In the genomic region with DNA sequence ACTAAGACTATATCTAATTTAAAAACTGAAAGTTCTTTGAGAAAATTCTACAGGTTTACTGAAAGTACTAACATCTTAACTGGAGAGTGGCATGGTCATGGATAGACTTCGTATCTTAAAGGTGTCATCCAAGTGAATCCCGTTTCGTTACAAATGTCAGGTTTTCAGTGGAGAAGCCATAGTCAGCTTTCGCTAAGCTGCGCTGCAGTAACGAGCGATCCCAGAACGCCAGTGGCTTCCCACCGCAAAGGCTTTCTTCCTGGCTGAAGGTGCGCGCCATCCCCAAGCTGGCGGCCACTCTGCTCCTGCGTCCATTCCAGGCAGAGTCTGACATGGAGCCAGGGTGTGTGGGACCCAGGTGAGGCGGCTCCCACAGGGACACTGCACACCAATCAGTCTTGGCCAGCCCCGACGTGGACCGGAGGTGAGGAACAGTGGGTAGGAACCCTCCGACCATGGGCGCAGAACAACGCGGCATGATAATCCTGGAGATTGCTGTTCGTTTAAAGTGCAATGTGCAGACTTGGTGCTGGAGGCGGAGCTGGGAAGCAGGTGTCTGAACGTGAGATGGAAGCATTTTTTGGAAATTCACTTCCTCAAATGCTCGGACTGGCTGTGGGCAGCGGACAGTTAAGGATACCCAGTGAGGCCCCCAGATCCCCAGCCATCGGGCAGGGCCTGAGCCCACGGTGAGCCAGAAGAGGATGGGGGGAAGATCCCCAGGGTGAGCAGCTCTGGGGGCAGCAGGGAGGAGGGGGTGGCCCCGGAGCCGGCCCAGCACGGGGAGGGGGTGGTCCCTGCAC, we compare ENCODE assay signal across 25 cellular contexts. TPM values are rescaled to one million over a fixed set of nuclear protein-coding genes. Genes with fewer than 3 reads are reported as not detected.
A peak's percentile ranks its signal among the peaks of the same experiment; 100 is the strongest.
DNase-seq lines count a peak whose midpoint lies in the region; ATAC-seq and TF ChIP-seq lines count a peak whose summit lies in the region.
"Had no signal": no experiment of that assay in that cellular context is flagged by ENCODE, and none has a peak within 500 bp of the region (broad histone marks: within the 10 kb centered on the region; RNA-seq: fewer than 3 reads in every experiment).

No MANE protein-coding gene starts in this region.

- H3K36me3 ChIP-seq in RWPE2 (ENCODE audit: low read depth) (no peaks in the 10 kb centered on the region), right lobe of liver (no peaks in the 10 kb centered on the region)
- H3K36me3 ChIP-seq: BLaER1 treated with 17β-estradiol and CSF1 and Interleukin-3, amounts not matched to agents 10 nM and 100 nM; HAP-1 had no signal

- H3K4me3 Mint-ChIP-seq in CD14-positive monocyte, result no peak overlapping the region
- H3K4me3 Mint-ChIP-seq: CD8-positive, alpha-beta memory T cell had no signal

- peaks cover 4 to 21% (median 18%) of the 10 kb centered on the region in 7 donors for H3K9me3 Mint-ChIP-seq in CD14-positive monocyte

- ATAC-seq in RWPE2 (ENCODE audit: low read depth) (no peak), right lobe of liver (no peak), sciatic nerve (no peak), GM19035 (IDR thresholded peaks at IDR 0.05; ENCODE audit: unreplicated experiment) (no peak), GM21825 (IDR thresholded peaks at IDR 0.05; ENCODE audit: unreplicated experiment) (no peak)
- ATAC-seq: PC-3 had no signal

- H3K36me3 Mint-ChIP-seq in CD14-positive monocyte, result no peaks in the 10 kb centered on the region

- DNase-seq in CD14-positive monocyte (ENCODE audit: low spot score) (peak; percentile 27), RWPE2 (ENCODE audit: low spot score) (peak; percentile 43), right lobe of liver (peak in 2 of 3 donors; percentile 33 to 45), sciatic nerve (ENCODE audit: low spot score) (peak; percentile 34), 8988T (no peak)
- DNase-seq in stimulated activated naive CD4-positive, alpha-beta T cell treated with Interleukin-2 at 50 U/mL for 16 hours (lab: John Stamatoyannopoulos, UW), result no peak
- DNase-seq: DMS79, IMR-90, Karpas-422, NCI-H1092, NCI-H1436 treated with DMSO at 0.1 percent for 48 hours, NCI-H2029, NCI-H345, NCI-H524 treated with DMSO at 0.1 percent for 48 hours, PC-3 had no signal

- TF ChIP-seq POLR2A in right lobe of liver (IDR thresholded peaks at IDR 0.05), result no peak

- no peak overlapping the region for H3K27ac ChIP-seq in RWPE2 (ENCODE audit: poor library complexity, severe bottlenecking)
- H3K27ac ChIP-seq in right lobe of liver, result no peak overlapping the region
- H3K27ac ChIP-seq: BLaER1 treated with 17β-estradiol and CSF1 and Interleukin-3, amounts not matched to agents 10 nM and 100 nM; HL-60; RWPE1 had no signal

- H3K27ac Mint-ChIP-seq in CD14-positive monocyte, result no peak overlapping the region
- H3K27ac Mint-ChIP-seq: CD8-positive, alpha-beta memory T cell had no signal

- H3K4me1 Mint-ChIP-seq in CD14-positive monocyte, result no peaks in the 10 kb centered on the region
- H3K4me1 Mint-ChIP-seq: CD8-positive, alpha-beta memory T cell had no signal

- H3K27me3 ChIP-seq in RWPE2 (ENCODE audit: insufficient read depth, poor library complexity, severe bottlenecking) (no peaks in the 10 kb centered on the region), right lobe of liver (no peaks in the 10 kb centered on the region)

- H3K4me1 ChIP-seq in RWPE2 (ENCODE audit: insufficient read depth, poor library complexity, severe bottlenecking) (no peaks in the 10 kb centered on the region), right lobe of liver (no peaks in the 10 kb centered on the region)
- H3K4me1 ChIP-seq: BLaER1 treated with 17β-estradiol and CSF1 and Interleukin-3, amounts not matched to agents 10 nM and 100 nM; HAP-1 had no signal

- TF ChIP-seq CTCF in CD14-positive monocyte (IDR thresholded peaks at IDR 0.05) (no peak), RWPE2 (IDR thresholded peaks at IDR 0.05; ENCODE audit: poor library complexity, severe bottlenecking) (no peak), right lobe of liver (IDR thresholded peaks at IDR 0.05) (no peak)

- intact Hi-C loops in CD14-positive monocyte (cut with micrococcal nuclease), result loop anchor here in 1 of 2 donors (10.0 kb wide), 1 partner anchor 65 kb away; no protein-coding TSS in a partner anchor
- intact Hi-C loops in right lobe of liver (cut with DNase I), result no loop called here
- intact Hi-C loops in sciatic nerve (cut with DNase I), result no loop called here

- H3K9me3 ChIP-seq in RWPE2 (ENCODE audit: severe bottlenecking) (no peaks in the 10 kb centered on the region), right lobe of liver (no peaks in the 10 kb centered on the region)
- H3K9me3 ChIP-seq: HAP-1 had no signal

- H3K4me3 ChIP-seq in RWPE2 (ENCODE audit: severe bottlenecking), result no peak overlapping the region
- no peak overlapping the region for H3K4me3 ChIP-seq in right lobe of liver
- H3K4me3 ChIP-seq: BLaER1 treated with 17β-estradiol and CSF1 and Interleukin-3, amounts not matched to agents 10 nM and 100 nM; HAP-1 had no signal

- WGBS in right lobe of liver (ENCODE audit: insufficient coverage, low coverage, low lambda C conversion rate, missing lambda C conversion rate), result 75% methylated on average over 15 of the region's 31 CpGs

- peaks cover 3 to 8% (median 4%) of the 10 kb centered on the region in 3 donors for H3K27me3 Mint-ChIP-seq in CD14-positive monocyte (ENCODE audit: low read depth in 3 of 3)

RNA-seq across cellular contexts. Expression of gene KCNG2, which starts 27.8 kb away (rescaled TPM):
- polyA plus RNA-seq in CD14-positive monocyte, result not detected
- total RNA-seq in right lobe of liver (not detected), sciatic nerve (0.22 TPM)
- total RNA-seq: A673; CD8-positive, alpha-beta memory T cell; HT1080; IMR-90; MCF 10A; PC-3 had no signal
- polyA plus RNA-seq: CD8-positive, alpha-beta memory T cell; IMR-90 had no signal

Comparison
In these comparisons a context has a peak if more than half of its experiments do, and no peak if none do; other contexts are left out.
1. DNase-seq: peak in CD14-positive monocyte (single experiment), RWPE2 (single experiment), right lobe of liver (2 of 3) and sciatic nerve (single experiment); none in 8988T (single experiment) and stimulated activated naive CD4-positive, alpha-beta T cell treated with Interleukin-2 at 50 U/mL for 16 hours (single experiment).